1 cellular context compared by ENCODE assay signal in the genomic region with DNA sequence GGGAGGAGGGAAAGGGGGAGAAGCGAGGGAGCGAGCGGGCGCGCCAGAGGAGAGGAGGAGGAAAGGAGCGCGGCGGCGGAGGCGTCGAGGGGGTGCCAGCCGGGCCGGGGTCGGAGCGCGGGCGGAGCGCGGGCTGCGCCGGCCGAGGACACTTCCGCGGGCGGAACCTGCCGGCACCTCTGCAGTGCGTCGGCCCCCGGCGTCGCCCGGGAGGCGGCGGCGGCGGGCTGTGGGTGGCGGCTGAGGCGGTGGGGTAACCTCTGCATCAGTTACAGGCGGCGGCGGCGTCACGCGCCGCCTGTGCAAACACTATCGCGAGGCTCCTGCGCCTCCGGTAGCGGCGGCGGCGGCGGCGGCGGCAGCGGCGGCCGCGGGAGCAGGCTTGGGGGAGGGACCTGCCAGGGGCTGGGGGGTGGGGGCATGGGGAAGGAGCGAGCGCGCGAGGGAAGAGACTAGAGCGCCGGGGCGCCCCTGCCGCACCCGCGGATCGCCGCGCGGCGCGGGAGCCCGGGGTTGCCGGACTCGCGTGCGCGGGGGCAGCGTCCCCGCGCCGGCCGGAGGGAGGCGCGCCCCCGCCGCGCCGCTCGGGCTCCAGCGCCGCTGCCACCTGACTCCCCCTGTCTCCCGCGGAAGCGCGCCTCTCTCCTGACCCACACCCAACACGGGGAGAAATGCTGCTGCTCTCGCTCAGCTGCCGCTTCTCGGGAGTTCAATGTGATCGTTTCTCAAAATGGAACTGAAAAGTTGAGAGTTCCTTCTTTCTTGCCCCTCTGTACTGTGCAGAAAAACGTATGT.
TF ChIP-seq lines count a peak whose summit lies in the region.

A gene (minus strand): TSS at position 264 of the 795 bp plus-strand sequence. CDS start 465 bp downstream, outside the sequence.

TF ChIP-seq in K562, 482 proteins besides CTCF, POLR2A, EP300 and RAD21 (continued from another document and continues in another):
- TF ChIP-seq TOE1 (IDR thresholded peaks at IDR 0.05; ENCODE audit: borderline replicate concordance) (0 out of 2 replicates have a peak, but pooled peaks have one; percentile 23), TOE1 (CRISPR knock-in tag; IDR thresholded peaks at IDR 0.05; ENCODE audit: borderline replicate concordance, low read depth) (no peak), EGR1 (conservative IDR thresholded peaks at IDR 0.05) (no peak), CHD4 (IDR thresholded peaks at IDR 0.05; ENCODE audit: insufficient read depth, insufficient replicate concordance, low read depth, low read length, poor library complexity, severe bottlenecking) (no peak), TCF7 (IDR thresholded peaks at IDR 0.05; ENCODE audit: borderline replicate concordance) (no peak), SMAD3 (CRISPR knock-in tag; conservative IDR thresholded peaks at IDR 0.05) (0 out of 2 replicates have a peak, but pooled peaks have one; percentile 34), HNRNPUL1 (IDR thresholded peaks at IDR 0.05; ENCODE audit: low read length) (no peak), TRIM24 (IDR thresholded peaks at IDR 0.05) (no peak), ZNF133 (CRISPR knock-in tag; IDR thresholded peaks at IDR 0.05) (no peak), ZNF695 (CRISPR knock-in tag; IDR thresholded peaks at IDR 0.05) (no peak), BACH1 (tag; IDR thresholded peaks at IDR 0.05) (no peak), XRCC3 (IDR thresholded peaks at IDR 0.05) (no peak), ZNF263 (CRISPR knock-in tag; IDR thresholded peaks at IDR 0.05; ENCODE audit: borderline replicate concordance) (0 out of 2 replicates have a peak, but pooled peaks have one; percentile 57), ZNF175 (CRISPR knock-in tag; IDR thresholded peaks at IDR 0.05; ENCODE audit: low read depth) (no peak), ZNF274 (IDR thresholded peaks at IDR 0.05; ENCODE audit: borderline replicate concordance, low read depth, low read length) (no peak), ETV1 (tag; conservative IDR thresholded peaks at IDR 0.05; ENCODE audit: low read depth) (no peak), MAFG (tag; conservative IDR thresholded peaks at IDR 0.05) (no peak), MEF2A (IDR thresholded peaks at IDR 0.05; ENCODE audit: control insufficient read depth, low read depth, low read length) (no peak), SNRNP70 (optimal IDR thresholded peaks at IDR 0.05; ENCODE audit: low read depth, low read length) (no peak), KDM2B (CRISPR knock-in tag; IDR thresholded peaks at IDR 0.05) (peak; percentile 51; the same call in 1 of the 2 replicates), BRD9 (IDR thresholded peaks at IDR 0.05; ENCODE audit: low read depth, partially characterized antibody) (no peak), TBP (optimal IDR thresholded peaks at IDR 0.05; ENCODE audit: low read depth, low read length) (peak; percentile 58), POLR2H (tag; IDR thresholded peaks at IDR 0.05; ENCODE audit: low read depth) (peak; percentile 67; the same call in 1 of the 2 replicates), MCM7 (IDR thresholded peaks at IDR 0.05) (no peak), CCAR2 (IDR thresholded peaks at IDR 0.05; ENCODE audit: low read depth, low read length) (no peak), KHSRP (IDR thresholded peaks at IDR 0.05) (no peak), ZNF75A (CRISPR knock-in tag; IDR thresholded peaks at IDR 0.05) (no peak), HOXB6 (CRISPR knock-in tag; IDR thresholded peaks at IDR 0.05; ENCODE audit: borderline replicate concordance) (no peak), ZNF696 (CRISPR knock-in tag; conservative IDR thresholded peaks at IDR 0.05) (no peak), KDM1A (IDR thresholded peaks at IDR 0.05) (no peak), DNMT1 (IDR thresholded peaks at IDR 0.05) (no peak), PHF21A (IDR thresholded peaks at IDR 0.05; ENCODE audit: borderline replicate concordance, low read depth) (no peak), PHF8 (IDR thresholded peaks at IDR 0.05; ENCODE audit: borderline replicate concordance, low read length) (peak; percentile 65; the same call in 1 of the 2 replicates)
- TF ChIP-seq, protein P1, sequence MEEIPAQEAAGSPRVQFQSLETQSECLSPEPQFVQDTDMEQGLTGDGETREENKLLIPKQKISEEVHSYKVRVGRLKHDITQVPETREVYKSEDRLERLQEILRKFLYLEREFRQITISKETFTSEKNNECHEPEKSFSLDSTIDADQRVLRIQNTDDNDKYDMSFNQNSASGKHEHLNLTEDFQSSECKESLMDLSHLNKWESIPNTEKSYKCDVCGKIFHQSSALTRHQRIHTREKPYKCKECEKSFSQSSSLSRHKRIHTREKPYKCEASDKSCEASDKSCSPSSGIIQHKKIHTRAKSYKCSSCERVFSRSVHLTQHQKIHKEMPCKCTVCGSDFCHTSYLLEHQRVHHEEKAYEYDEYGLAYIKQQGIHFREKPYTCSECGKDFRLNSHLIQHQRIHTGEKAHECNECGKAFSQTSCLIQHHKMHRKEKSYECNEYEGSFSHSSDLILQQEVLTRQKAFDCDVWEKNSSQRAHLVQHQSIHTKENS (CRISPR knock-in tag; IDR thresholded peaks at IDR 0.05), result no peak
- TF ChIP-seq, protein P2, sequence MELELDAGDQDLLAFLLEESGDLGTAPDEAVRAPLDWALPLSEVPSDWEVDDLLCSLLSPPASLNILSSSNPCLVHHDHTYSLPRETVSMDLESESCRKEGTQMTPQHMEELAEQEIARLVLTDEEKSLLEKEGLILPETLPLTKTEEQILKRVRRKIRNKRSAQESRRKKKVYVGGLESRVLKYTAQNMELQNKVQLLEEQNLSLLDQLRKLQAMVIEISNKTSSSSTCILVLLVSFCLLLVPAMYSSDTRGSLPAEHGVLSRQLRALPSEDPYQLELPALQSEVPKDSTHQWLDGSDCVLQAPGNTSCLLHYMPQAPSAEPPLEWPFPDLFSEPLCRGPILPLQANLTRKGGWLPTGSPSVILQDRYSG (tag; conservative IDR thresholded peaks at IDR 0.05; ENCODE audit: low read depth), result no peak
- TF ChIP-seq, protein P3, sequence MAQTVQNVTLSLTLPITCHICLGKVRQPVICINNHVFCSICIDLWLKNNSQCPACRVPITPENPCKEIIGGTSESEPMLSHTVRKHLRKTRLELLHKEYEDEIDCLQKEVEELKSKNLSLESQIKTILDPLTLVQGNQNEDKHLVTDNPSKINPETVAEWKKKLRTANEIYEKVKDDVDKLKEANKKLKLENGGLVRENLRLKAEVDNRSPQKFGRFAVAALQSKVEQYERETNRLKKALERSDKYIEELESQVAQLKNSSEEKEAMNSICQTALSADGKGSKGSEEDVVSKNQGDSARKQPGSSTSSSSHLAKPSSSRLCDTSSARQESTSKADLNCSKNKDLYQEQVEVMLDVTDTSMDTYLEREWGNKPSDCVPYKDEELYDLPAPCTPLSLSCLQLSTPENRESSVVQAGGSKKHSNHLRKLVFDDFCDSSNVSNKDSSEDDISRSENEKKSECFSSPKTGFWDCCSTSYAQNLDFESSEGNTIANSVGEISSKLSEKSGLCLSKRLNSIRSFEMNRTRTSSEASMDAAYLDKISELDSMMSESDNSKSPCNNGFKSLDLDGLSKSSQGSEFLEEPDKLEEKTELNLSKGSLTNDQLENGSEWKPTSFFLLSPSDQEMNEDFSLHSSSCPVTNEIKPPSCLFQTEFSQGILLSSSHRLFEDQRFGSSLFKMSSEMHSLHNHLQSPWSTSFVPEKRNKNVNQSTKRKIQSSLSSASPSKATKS (CRISPR knock-in tag; IDR thresholded peaks at IDR 0.05), result no peak
- TF ChIP-seq, protein P4, sequence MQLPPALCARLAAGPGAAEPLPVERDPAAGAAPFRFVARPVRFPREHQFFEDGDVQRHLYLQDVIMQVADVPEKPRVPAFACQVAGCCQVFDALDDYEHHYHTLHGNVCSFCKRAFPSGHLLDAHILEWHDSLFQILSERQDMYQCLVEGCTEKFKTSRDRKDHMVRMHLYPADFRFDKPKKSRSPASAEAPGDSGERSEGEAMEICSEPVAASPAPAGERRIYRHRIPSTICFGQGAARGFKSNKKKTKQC (CRISPR knock-in tag; IDR thresholded peaks at IDR 0.05), result no peak
- TF ChIP-seq, protein P5, sequence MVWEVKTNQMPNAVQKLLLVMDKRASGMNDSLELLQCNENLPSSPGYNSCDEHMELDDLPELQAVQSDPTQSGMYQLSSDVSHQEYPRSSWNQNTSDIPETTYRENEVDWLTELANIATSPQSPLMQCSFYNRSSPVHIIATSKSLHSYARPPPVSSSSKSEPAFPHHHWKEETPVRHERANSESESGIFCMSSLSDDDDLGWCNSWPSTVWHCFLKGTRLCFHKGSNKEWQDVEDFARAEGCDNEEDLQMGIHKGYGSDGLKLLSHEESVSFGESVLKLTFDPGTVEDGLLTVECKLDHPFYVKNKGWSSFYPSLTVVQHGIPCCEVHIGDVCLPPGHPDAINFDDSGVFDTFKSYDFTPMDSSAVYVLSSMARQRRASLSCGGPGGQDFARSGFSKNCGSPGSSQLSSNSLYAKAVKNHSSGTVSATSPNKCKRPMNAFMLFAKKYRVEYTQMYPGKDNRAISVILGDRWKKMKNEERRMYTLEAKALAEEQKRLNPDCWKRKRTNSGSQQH (CRISPR knock-in tag; IDR thresholded peaks at IDR 0.05), result 0 out of 2 replicates have a peak, but pooled peaks have one; percentile 36
- TF ChIP-seq, protein P6, sequence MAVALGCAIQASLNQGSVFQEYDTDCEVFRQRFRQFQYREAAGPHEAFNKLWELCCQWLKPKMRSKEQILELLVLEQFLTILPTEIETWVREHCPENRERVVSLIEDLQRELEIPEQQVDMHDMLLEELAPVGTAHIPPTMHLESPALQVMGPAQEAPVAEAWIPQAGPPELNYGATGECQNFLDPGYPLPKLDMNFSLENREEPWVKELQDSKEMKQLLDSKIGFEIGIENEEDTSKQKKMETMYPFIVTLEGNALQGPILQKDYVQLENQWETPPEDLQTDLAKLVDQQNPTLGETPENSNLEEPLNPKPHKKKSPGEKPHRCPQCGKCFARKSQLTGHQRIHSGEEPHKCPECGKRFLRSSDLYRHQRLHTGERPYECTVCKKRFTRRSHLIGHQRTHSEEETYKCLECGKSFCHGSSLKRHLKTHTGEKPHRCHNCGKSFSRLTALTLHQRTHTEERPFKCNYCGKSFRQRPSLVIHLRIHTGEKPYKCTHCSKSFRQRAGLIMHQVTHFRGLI (CRISPR knock-in tag; IDR thresholded peaks at IDR 0.05), result no peak
- TF ChIP-seq, protein P7, sequence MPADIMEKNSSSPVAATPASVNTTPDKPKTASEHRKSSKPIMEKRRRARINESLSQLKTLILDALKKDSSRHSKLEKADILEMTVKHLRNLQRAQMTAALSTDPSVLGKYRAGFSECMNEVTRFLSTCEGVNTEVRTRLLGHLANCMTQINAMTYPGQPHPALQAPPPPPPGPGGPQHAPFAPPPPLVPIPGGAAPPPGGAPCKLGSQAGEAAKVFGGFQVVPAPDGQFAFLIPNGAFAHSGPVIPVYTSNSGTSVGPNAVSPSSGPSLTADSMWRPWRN (IDR thresholded peaks at IDR 0.05; ENCODE audit: low read depth), result no peak
- TF ChIP-seq, protein P8, sequence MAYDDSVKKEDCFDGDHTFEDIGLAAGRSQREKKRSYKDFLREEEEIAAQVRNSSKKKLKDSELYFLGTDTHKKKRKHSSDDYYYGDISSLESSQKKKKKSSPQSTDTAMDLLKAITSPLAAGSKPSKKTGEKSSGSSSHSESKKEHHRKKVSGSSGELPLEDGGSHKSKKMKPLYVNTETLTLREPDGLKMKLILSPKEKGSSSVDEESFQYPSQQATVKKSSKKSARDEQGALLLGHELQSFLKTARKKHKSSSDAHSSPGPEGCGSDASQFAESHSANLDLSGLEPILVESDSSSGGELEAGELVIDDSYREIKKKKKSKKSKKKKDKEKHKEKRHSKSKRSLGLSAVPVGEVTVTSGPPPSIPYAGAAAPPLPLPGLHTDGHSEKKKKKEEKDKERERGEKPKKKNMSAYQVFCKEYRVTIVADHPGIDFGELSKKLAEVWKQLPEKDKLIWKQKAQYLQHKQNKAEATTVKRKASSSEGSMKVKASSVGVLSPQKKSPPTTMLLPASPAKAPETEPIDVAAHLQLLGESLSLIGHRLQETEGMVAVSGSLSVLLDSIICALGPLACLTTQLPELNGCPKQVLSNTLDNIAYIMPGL (CRISPR knock-in tag; IDR thresholded peaks at IDR 0.05), result peak; percentile 60; the same call in 1 of the 2 replicates
